In the genomic region with DNA sequence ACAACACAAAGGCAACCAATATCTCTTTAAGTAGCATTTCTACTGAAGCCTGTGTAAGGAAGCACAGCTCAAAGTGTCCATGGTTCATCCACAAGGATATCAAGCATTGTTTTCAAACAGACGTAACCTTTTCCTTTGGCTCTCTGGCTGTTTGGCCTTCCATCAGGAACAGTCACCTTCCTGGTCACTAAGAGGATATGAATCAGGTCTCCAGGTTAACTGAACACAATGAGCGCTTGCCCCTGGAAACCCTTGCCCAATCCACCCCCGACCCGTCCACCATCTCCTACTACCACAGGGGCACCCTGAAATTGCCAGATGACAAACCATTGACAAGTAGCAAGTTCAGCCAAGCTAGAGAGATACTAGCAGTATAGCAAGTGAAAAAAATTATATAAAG, we compare ENCODE assay signal across 16 cellular contexts.
DNase-seq lines count a peak whose midpoint lies in the region; ATAC-seq and TF ChIP-seq lines count a peak whose summit lies in the region.
"Had no signal": no experiment of that assay in that cellular context is flagged by ENCODE, and none has a peak within 500 bp of the region (broad histone marks: within the 10 kb centered on the region; RNA-seq: fewer than 3 reads in every experiment).

No MANE protein-coding gene starts in this region.

- H3K79me2 ChIP-seq in SK-N-SH (ENCODE audit: insufficient read depth) = no peaks in the 10 kb centered on the region

- TF ChIP-seq EP300 in SK-N-SH (IDR thresholded peaks at IDR 0.05; ENCODE audit: borderline replicate concordance in 1 of 2, low read depth in 1 of 2, low read length in 1 of 2) = no peak; a peak in 1 of 4 replicates

- H3K27me3 ChIP-seq in SK-N-SH (ENCODE audit: insufficient read depth) = no peaks in the 10 kb centered on the region
- H3K27me3 ChIP-seq in left ventricle myocardium inferior (ENCODE audit: low read depth) = no peaks in the 10 kb centered on the region
- H3K27me3 ChIP-seq in aorta (ENCODE audit: control insufficient read depth in 1 of 2, insufficient read depth in 2 of 2, low read length in 1 of 2) = no peaks in the 10 kb centered on the region
- H3K27me3 ChIP-seq: BLaER1 had no signal

- H3K9me3 ChIP-seq in SK-N-SH = no peaks in the 10 kb centered on the region
- no peaks in the 10 kb centered on the region for H3K9me3 ChIP-seq in left ventricle myocardium inferior (replicated peaks)
- H3K9me3 ChIP-seq in aorta (ENCODE audit: control insufficient read depth, low read length) = no peaks in the 10 kb centered on the region
- H3K9me3 ChIP-seq: BLaER1 had no signal

- peak overlapping the region in 1 of 2 experiments; percentile 34; a peak in 2 of 4 replicates for H3K27ac ChIP-seq in SK-N-SH (ENCODE audit: low read depth in 2 of 2, low read length in 1 of 2)
- peak overlapping the region; percentile 14 for H3K27ac ChIP-seq in left ventricle myocardium inferior (replicated peaks)
- H3K27ac ChIP-seq in aorta (ENCODE audit: low read depth in 1 of 2, low read length in 2 of 2) = no peak overlapping the region
- H3K27ac ChIP-seq: 22Rv1, BLaER1 had no signal

- no peak for DNase-seq in SK-N-SH
- DNase-seq in cardiac fibroblast (ENCODE audit: low read depth in 2 of 2) = peak; percentile 43 to 61
- no peak for DNase-seq in left ventricle myocardium inferior
- DNase-seq in pulmonary artery endothelial cell (ENCODE audit: low read depth, low spot score) = peak; percentile 93
- DNase-seq in aorta = no peak
- DNase-seq: GOT3, NCI-H187 treated with DMSO at 0.1 percent for 48 hours, NCI-H446, NCI-H82, SHP77 treated with DMSO at 0.1 percent for 48 hours had no signal

- 0 out of 2 replicates have a peak overlapping the region, but pooled peaks have one; percentile 11 for H2AFZ ChIP-seq in SK-N-SH (ENCODE audit: low read depth)

- ATAC-seq in SK-N-SH treated with all-trans-retinoic acid at 6 μM for 48 hours (no peak), aorta (ENCODE audit: low FRiP score) (no peak), HG02973 (IDR thresholded peaks at IDR 0.05; ENCODE audit: unreplicated experiment) (no peak), HG03439 (IDR thresholded peaks at IDR 0.05; ENCODE audit: unreplicated experiment) (no peak)
- ATAC-seq: Panc1 had no signal

- H3K36me3 ChIP-seq in SK-N-SH (replicated peaks in 1 of 2; ENCODE audit: control insufficient read depth in 1 of 2, insufficient read depth in 2 of 2, low read length in 1 of 2) = no peaks in the 10 kb centered on the region
- no peaks in the 10 kb centered on the region for H3K36me3 ChIP-seq in left ventricle myocardium inferior
- no peaks in the 10 kb centered on the region for H3K36me3 ChIP-seq in aorta (ENCODE audit: control insufficient read depth in 1 of 2, insufficient read depth in 2 of 2, low read length in 1 of 2)
- H3K36me3 ChIP-seq: BLaER1 had no signal

- intact Hi-C loops in left ventricle myocardium inferior (cut with micrococcal nuclease) = no loop called here
- intact Hi-C loops in aorta (cut with DNase I) = loop anchor here (5.0 to 10.0 kb wide), 4 partner anchors 193 to 503 kb away; no protein-coding TSS in a partner anchor

- peaks cover 52% of the 10 kb centered on the region for H3F3A ChIP-seq in SK-N-SH (replicated peaks; ENCODE audit: insufficient read depth)

- no peak overlapping the region for H3K9ac ChIP-seq in SK-N-SH
- H3K9ac ChIP-seq: BLaER1 had no signal

- TF ChIP-seq CTCF in SK-N-SH (IDR thresholded peaks at IDR 0.05) = no peak
- no peak for TF ChIP-seq CTCF in cardiac fibroblast (IDR thresholded peaks at IDR 0.05; ENCODE audit: low read depth, low read length)
- TF ChIP-seq CTCF in left ventricle myocardium inferior (IDR thresholded peaks at IDR 0.05; ENCODE audit: borderline replicate concordance) = no peak

- CTCF ChIA-PET in SK-N-SH (lab: Yijun Ruan, JAX) = interaction anchor here (0.8 to 5.3 kb wide), 5 partner anchors 9 to 232 kb away, joined by 3 to 87 read pairs (median 7); no protein-coding TSS in a partner anchor

- no peak overlapping the region for H3K4me2 ChIP-seq in SK-N-SH
- H3K4me2 ChIP-seq: BLaER1 had no signal

- POLR2A ChIA-PET in SK-N-SH (lab: Yijun Ruan, JAX) = no interaction called here

- H3K4me3 ChIP-seq in SK-N-SH (ENCODE audit: low read depth in 2 of 2, low read length in 1 of 2) (no peak overlapping the region), cardiac fibroblast (replicated peaks in 1 of 2; ENCODE audit: low read depth in 2 of 2, low read length in 2 of 2) (no peak overlapping the region), left ventricle myocardium inferior (no peak overlapping the region), aorta (ENCODE audit: low read length in 2 of 2) (no peak overlapping the region)
- H3K4me3 ChIP-seq: BLaER1 had no signal

- 83% methylated on average over 4 of the region's 4 CpGs for WGBS in SK-N-SH (ENCODE audit: low lambda C conversion rate)
- 94 to 96% methylated on average over 4 of the region's 4 CpGs for WGBS in aorta, 2 donors

- no peak for TF ChIP-seq RAD21 in SK-N-SH (IDR thresholded peaks at IDR 0.05; ENCODE audit: low read length)

- H3K9me2 ChIP-seq in SK-N-SH = no peaks in the 10 kb centered on the region

- H4K20me1 ChIP-seq in SK-N-SH (ENCODE audit: insufficient read depth) = no peaks in the 10 kb centered on the region
- H4K20me1 ChIP-seq: BLaER1 had no signal

- H3K4me1 ChIP-seq in SK-N-SH (ENCODE audit: control insufficient read depth in 1 of 2, insufficient read depth in 2 of 2, low read depth in 1 of 2, low read length in 1 of 2) (peaks cover 34 to 41% of the 10 kb centered on the region in 2 experiments), left ventricle myocardium inferior (peaks cover 24% of the 10 kb centered on the region), aorta (ENCODE audit: control insufficient read depth in 1 of 2, insufficient read depth in 2 of 2, low read length in 2 of 2) (peaks cover 0 to 2% of the 10 kb centered on the region in 2 donors)
- H3K4me1 ChIP-seq: BLaER1 had no signal

TF ChIP-seq in SK-N-SH, 30 proteins besides CTCF, POLR2A, EP300 and RAD21:
- TF ChIP-seq SMC3 (IDR thresholded peaks at IDR 0.05; ENCODE audit: low read depth, low read length) = no peak
- TF ChIP-seq FOSL2 (IDR thresholded peaks at IDR 0.05; ENCODE audit: borderline replicate concordance, low read depth) = peak; percentile 41; the same call in 1 of the 2 replicates
- no peak for TF ChIP-seq FOXM1 (IDR thresholded peaks at IDR 0.05; ENCODE audit: low read depth)
- no peak for TF ChIP-seq TAF1 (IDR thresholded peaks at IDR 0.05; ENCODE audit: borderline replicate concordance, low read depth, low read length)
- no peak for TF ChIP-seq SIN3A (IDR thresholded peaks at IDR 0.05; ENCODE audit: borderline replicate concordance, low read depth, low read length)
- 0 out of 2 replicates have a peak, but pooled peaks have one; percentile 25 for TF ChIP-seq RXRA (IDR thresholded peaks at IDR 0.05; ENCODE audit: borderline replicate concordance, low read depth)
- TF ChIP-seq, protein P1, sequence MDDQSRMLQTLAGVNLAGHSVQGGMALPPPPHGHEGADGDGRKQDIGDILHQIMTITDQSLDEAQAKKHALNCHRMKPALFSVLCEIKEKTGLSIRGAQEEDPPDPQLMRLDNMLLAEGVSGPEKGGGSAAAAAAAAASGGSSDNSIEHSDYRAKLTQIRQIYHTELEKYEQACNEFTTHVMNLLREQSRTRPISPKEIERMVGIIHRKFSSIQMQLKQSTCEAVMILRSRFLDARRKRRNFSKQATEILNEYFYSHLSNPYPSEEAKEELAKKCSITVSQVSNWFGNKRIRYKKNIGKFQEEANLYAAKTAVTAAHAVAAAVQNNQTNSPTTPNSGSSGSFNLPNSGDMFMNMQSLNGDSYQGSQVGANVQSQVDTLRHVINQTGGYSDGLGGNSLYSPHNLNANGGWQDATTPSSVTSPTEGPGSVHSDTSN (IDR thresholded peaks at IDR 0.05) = no peak
- TF ChIP-seq TCF12 (IDR thresholded peaks at IDR 0.05) = 0 out of 2 replicates have a peak, but pooled peaks have one; percentile 27

TF ChIP-seq in SK-N-SH treated with all-trans-retinoic acid at 6 μM for 48 hours, 23 proteins besides CTCF, POLR2A, EP300 and RAD21 (continues in another document):
- TF ChIP-seq BACH2 (CRISPR knock-in tag; IDR thresholded peaks at IDR 0.05; ENCODE audit: borderline replicate concordance) = no peak
- no peak for TF ChIP-seq ZNF8 (CRISPR knock-in tag; IDR thresholded peaks at IDR 0.05)
- TF ChIP-seq CSDC2 (CRISPR knock-in tag; IDR thresholded peaks at IDR 0.05) = no peak
- TF ChIP-seq ZNF565 (CRISPR knock-in tag; conservative IDR thresholded peaks at IDR 0.05; ENCODE audit: low read depth) = no peak
- TF ChIP-seq, protein P2, sequence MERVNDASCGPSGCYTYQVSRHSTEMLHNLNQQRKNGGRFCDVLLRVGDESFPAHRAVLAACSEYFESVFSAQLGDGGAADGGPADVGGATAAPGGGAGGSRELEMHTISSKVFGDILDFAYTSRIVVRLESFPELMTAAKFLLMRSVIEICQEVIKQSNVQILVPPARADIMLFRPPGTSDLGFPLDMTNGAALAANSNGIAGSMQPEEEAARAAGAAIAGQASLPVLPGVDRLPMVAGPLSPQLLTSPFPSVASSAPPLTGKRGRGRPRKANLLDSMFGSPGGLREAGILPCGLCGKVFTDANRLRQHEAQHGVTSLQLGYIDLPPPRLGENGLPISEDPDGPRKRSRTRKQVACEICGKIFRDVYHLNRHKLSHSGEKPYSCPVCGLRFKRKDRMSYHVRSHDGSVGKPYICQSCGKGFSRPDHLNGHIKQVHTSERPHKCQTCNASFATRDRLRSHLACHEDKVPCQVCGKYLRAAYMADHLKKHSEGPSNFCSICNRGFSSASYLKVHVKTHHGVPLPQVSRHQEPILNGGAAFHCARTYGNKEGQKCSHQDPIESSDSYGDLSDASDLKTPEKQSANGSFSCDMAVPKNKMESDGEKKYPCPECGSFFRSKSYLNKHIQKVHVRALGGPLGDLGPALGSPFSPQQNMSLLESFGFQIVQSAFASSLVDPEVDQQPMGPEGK (CRISPR knock-in tag; IDR thresholded peaks at IDR 0.05; ENCODE audit: borderline replicate concordance) = no peak
- TF ChIP-seq ISL1 (CRISPR knock-in tag; IDR thresholded peaks at IDR 0.05) = no peak
- TF ChIP-seq, protein P3, sequence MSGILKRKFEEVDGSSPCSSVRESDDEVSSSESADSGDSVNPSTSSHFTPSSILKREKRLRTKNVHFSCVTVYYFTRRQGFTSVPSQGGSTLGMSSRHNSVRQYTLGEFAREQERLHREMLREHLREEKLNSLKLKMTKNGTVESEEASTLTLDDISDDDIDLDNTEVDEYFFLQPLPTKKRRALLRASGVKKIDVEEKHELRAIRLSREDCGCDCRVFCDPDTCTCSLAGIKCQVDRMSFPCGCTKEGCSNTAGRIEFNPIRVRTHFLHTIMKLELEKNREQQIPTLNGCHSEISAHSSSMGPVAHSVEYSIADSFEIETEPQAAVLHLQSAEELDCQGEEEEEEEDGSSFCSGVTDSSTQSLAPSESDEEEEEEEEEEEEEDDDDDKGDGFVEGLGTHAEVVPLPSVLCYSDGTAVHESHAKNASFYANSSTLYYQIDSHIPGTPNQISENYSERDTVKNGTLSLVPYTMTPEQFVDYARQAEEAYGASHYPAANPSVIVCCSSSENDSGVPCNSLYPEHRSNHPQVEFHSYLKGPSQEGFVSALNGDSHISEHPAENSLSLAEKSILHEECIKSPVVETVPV (CRISPR knock-in tag; IDR thresholded peaks at IDR 0.05) = no peak
- no peak for TF ChIP-seq TOX (CRISPR knock-in tag; IDR thresholded peaks at IDR 0.05; ENCODE audit: borderline replicate concordance)
- no peak for TF ChIP-seq ESRRG (CRISPR knock-in tag; IDR thresholded peaks at IDR 0.05)
- no peak for TF ChIP-seq OSR1 (CRISPR knock-in tag; IDR thresholded peaks at IDR 0.05)

Comparison
In these comparisons a context has a peak if more than half of its experiments do, and no peak if none do; other contexts are left out.
1. DNase-seq: peak in cardiac fibroblast (2 of 2) and pulmonary artery endothelial cell (single experiment); none in SK-N-SH (single experiment), left ventricle myocardium inferior (single experiment) and aorta (0 of 2).